In the genomic region with DNA sequence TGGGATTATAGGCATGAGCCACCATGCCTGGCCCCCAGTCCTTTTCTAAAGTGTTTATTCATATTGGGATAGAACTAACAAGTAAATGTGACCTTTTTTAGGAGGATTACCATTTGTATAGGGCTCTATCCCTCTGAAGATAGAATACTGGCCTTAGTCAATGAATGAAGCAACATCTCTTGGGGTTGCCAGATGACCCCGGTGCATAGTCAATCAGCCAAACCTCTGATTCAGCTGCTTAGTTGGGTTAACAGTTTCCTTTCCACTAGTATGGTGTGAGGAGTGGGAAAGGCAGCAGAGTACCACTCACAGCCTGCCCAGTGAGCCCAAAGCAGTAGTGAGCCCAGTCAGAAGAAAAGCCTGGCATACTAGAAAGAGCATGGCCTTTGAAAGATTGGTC, we compare ENCODE assay signal across 19 cellular contexts.
DNase-seq lines count a peak whose midpoint lies in the region; TF ChIP-seq lines count a peak whose summit lies in the region.
"Had no signal": no experiment of that assay in that cellular context is flagged by ENCODE, and none has a peak within 500 bp of the region (broad histone marks: within the 10 kb centered on the region; RNA-seq: fewer than 3 reads in every experiment).

No MANE protein-coding gene starts in this region.

- H3K4me3 ChIP-seq in choroid plexus epithelial cell (ENCODE audit: low read depth, low read length): no peak overlapping the region
- H3K4me3 ChIP-seq in foreskin fibroblast (ENCODE audit: low read depth in 1 of 2, low read length in 2 of 2): no peak overlapping the region
- H3K4me3 ChIP-seq in skeletal muscle cell (ENCODE audit: low read depth, low read length): no peak overlapping the region

- peak; percentile 23 for DNase-seq in GM03348 (ENCODE audit: low spot score)
- DNase-seq in choroid plexus epithelial cell (ENCODE audit: low read depth): peak; percentile 44
- DNase-seq in foreskin fibroblast: peak; percentile 73 to 81
- peak; percentile 44 for DNase-seq in skeletal muscle cell (ENCODE audit: low read depth)
- no peak for DNase-seq in stimulated activated CD4-positive, alpha-beta T cell treated with anti-CD3 and anti-CD28 coated beads, Interleukin-4, amount 100 ng/mL, for 4 hours
- DNase-seq in NCI-H526 treated with DMSO at 0.1 percent for 48 hours (lab: John Stamatoyannopoulos, UW): no peak
- no peak for DNase-seq in caudate nucleus (lab: John Stamatoyannopoulos, UW)
- no peak for DNase-seq in activated CD4-positive, CD25-positive, alpha-beta regulatory T cell treated with anti-CD3 and anti-CD28 coated beads, Interleukin-2, amount 50 U/mL, for 72 hours
- DNase-seq: Caco-2; CD4-positive, alpha-beta T cell; GDM1; KBM-7; NCI-H1694 treated with DMSO at 0.1 percent for 48 hours; NCI-H2107; NCI-H2227 treated with DMSO at 0.1 percent for 48 hours; NCI-H510A treated with DMSO at 0.1 percent for 48 hours; PC-3; RPMI8226; SHP77 treated with DMSO at 0.1 percent for 48 hours had no signal

- no peak for TF ChIP-seq CTCF in choroid plexus epithelial cell (conservative IDR thresholded peaks at IDR 0.05; ENCODE audit: low read depth, low read length)
- TF ChIP-seq CTCF in foreskin fibroblast (IDR thresholded peaks at IDR 0.05; ENCODE audit: low read depth, low read length): no peak

- H3K27ac ChIP-seq in caudate nucleus (ENCODE audit: low read depth, low read length): no peak overlapping the region

Comparison
In these comparisons a context has a peak if more than half of its experiments do, and no peak if none do; other contexts are left out.
1. DNase-seq: peak in GM03348 (single experiment), choroid plexus epithelial cell (single experiment), foreskin fibroblast (2 of 2) and skeletal muscle cell (single experiment); none in stimulated activated CD4-positive, alpha-beta T cell treated with anti-CD3 and anti-CD28 coated beads, Interleukin-4, amount 100 ng/mL, for 4 hours (0 of 2), NCI-H526 treated with DMSO at 0.1 percent for 48 hours (single experiment), caudate nucleus (0 of 61) and activated CD4-positive, CD25-positive, alpha-beta regulatory T cell treated with anti-CD3 and anti-CD28 coated beads, Interleukin-2, amount 50 U/mL, for 72 hours (single experiment).